10 cellular contexts compared by ENCODE assay signal in the genomic region with DNA sequence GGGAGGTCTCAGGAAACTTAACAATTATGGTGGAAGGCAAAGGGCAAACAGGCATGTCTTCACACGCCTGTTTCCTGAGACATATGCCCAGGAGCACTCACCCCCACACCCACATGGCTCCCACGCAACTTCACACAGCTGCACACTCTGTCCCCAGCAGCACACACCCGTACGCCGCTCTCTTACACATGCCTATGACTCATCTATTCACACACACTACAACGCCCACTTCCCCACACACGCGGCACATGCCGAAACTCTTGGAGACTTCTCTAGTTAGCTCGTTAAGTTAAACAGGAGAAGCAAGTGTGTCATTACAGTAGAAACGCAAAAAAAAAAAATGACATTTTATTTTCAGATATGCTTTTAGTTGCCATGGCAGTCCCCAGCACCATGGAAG. TPM values are rescaled to one million over a fixed set of nuclear protein-coding genes. Genes with fewer than 3 reads are reported as not detected.
DNase-seq lines count a peak whose midpoint lies in the region; ATAC-seq lines count a peak whose summit lies in the region.
"Had no signal": no experiment of that assay in that cellular context is flagged by ENCODE, and none has a peak within 500 bp of the region (broad histone marks: within the 10 kb centered on the region; RNA-seq: fewer than 3 reads in every experiment).

No MANE protein-coding gene starts in this region.

- ATAC-seq in GM19023 (IDR thresholded peaks at IDR 0.05; ENCODE audit: unreplicated experiment), result peak; percentile 49
- ATAC-seq in HG02678 (IDR thresholded peaks at IDR 0.05; ENCODE audit: unreplicated experiment), result no peak

- H3K36me3 Mint-ChIP-seq in activated T-helper 2 cell treated with anti-CD3 and anti-CD28 coated beads, Interferon-gamma antibody, Interleukin-2, Interleukin-4, amounts not matched to agents 10 μg/mL and 5 μg/mL and 100 μg/mL, durations not matched to agents 14 hours and 24 hours and 36 hours (ENCODE audit: low read depth), result no peaks in the 10 kb centered on the region

- H3K27ac Mint-ChIP-seq in activated T-helper 2 cell treated with anti-CD3 and anti-CD28 coated beads, Interferon-gamma antibody, Interleukin-2, Interleukin-4, amounts not matched to agents 10 μg/mL and 5 μg/mL and 100 μg/mL, durations not matched to agents 14 hours and 24 hours and 36 hours, result no peak overlapping the region
- H3K27ac Mint-ChIP-seq: progenitor cell of endocrine pancreas had no signal

- intact Hi-C loops in activated T-helper 2 cell treated with anti-CD3 and anti-CD28 coated beads, Interferon-gamma antibody, Interleukin-2, Interleukin-4, amounts not matched to agents 10 μg/mL and 5 μg/mL and 100 μg/mL, durations not matched to agents 14 hours and 24 hours and 36 hours (cut with micrococcal nuclease), result no loop called here

- no peak overlapping the region for H3K4me3 Mint-ChIP-seq in activated T-helper 2 cell treated with anti-CD3 and anti-CD28 coated beads, Interferon-gamma antibody, Interleukin-2, Interleukin-4, amounts not matched to agents 10 μg/mL and 5 μg/mL and 100 μg/mL, durations not matched to agents 14 hours and 24 hours and 36 hours (ENCODE audit: low read depth)

- DNase-seq in CD1c-positive myeloid dendritic cell (ENCODE audit: extremely low spot score), result peak; percentile 92
- DNase-seq in RPMI7951 (ENCODE audit: low read depth), result peak; percentile 4
- peak; percentile 52 for DNase-seq in inferior parietal cortex (ENCODE audit: extremely low spot score)
- no peak for DNase-seq in activated T-helper 2 cell treated with anti-CD3 and anti-CD28 coated beads, Interferon-gamma antibody, Interleukin-2, Interleukin-4, amounts not matched to agents 10 μg/mL and 5 μg/mL and 100 μg/mL, durations not matched to agents 14 hours and 24 hours and 36 hours (ENCODE audit: low spot score)
- no peak for DNase-seq in NCI-H82 treated with DMSO at 0.1 percent for 48 hours (lab: John Stamatoyannopoulos, UW; ENCODE audit: unreplicated experiment)
- DNase-seq in AG08396 (ENCODE audit: low spot score), result no peak
- DNase-seq: IMR-90 had no signal

- H3K4me1 Mint-ChIP-seq in activated T-helper 2 cell treated with anti-CD3 and anti-CD28 coated beads, Interferon-gamma antibody, Interleukin-2, Interleukin-4, amounts not matched to agents 10 μg/mL and 5 μg/mL and 100 μg/mL, durations not matched to agents 14 hours and 24 hours and 36 hours (ENCODE audit: low read depth), result no peaks in the 10 kb centered on the region

- H3K9me3 Mint-ChIP-seq in activated T-helper 2 cell treated with anti-CD3 and anti-CD28 coated beads, Interferon-gamma antibody, Interleukin-2, Interleukin-4, amounts not matched to agents 10 μg/mL and 5 μg/mL and 100 μg/mL, durations not matched to agents 14 hours and 24 hours and 36 hours, result peaks cover 18% of the 10 kb centered on the region

- no peaks in the 10 kb centered on the region for H3K27me3 Mint-ChIP-seq in activated T-helper 2 cell treated with anti-CD3 and anti-CD28 coated beads, Interferon-gamma antibody, Interleukin-2, Interleukin-4, amounts not matched to agents 10 μg/mL and 5 μg/mL and 100 μg/mL, durations not matched to agents 14 hours and 24 hours and 36 hours (ENCODE audit: low read depth)

RNA-seq across cellular contexts. Expression of gene CALN1, which starts 6.7 kb away (rescaled TPM):
- total RNA-seq in RPMI7951 (2014; rRNA removed; shearing (Covaris generic)), result not detected in 2 replicates
- not detected in 2 replicates for total RNA-seq in activated T-helper 2 cell treated with anti-CD3 and anti-CD28 coated beads, Interferon-gamma antibody, Interleukin-2, Interleukin-4, amounts not matched to agents 10 μg/mL and 5 μg/mL and 100 μg/mL, durations not matched to agents 14 hours and 24 hours and 36 hours
- total RNA-seq: IMR-90 had no signal

Comparison
In these comparisons a context has a peak if more than half of its experiments do, and no peak if none do; other contexts are left out.
1. DNase-seq: peak in CD1c-positive myeloid dendritic cell (single experiment), RPMI7951 (single experiment) and inferior parietal cortex (single experiment); none in activated T-helper 2 cell treated with anti-CD3 and anti-CD28 coated beads, Interferon-gamma antibody, Interleukin-2, Interleukin-4, amounts not matched to agents 10 μg/mL and 5 μg/mL and 100 μg/mL, durations not matched to agents 14 hours and 24 hours and 36 hours (single experiment), NCI-H82 treated with DMSO at 0.1 percent for 48 hours (single experiment) and AG08396 (single experiment).